8 cellular contexts compared by ENCODE assay signal in the genomic region with DNA sequence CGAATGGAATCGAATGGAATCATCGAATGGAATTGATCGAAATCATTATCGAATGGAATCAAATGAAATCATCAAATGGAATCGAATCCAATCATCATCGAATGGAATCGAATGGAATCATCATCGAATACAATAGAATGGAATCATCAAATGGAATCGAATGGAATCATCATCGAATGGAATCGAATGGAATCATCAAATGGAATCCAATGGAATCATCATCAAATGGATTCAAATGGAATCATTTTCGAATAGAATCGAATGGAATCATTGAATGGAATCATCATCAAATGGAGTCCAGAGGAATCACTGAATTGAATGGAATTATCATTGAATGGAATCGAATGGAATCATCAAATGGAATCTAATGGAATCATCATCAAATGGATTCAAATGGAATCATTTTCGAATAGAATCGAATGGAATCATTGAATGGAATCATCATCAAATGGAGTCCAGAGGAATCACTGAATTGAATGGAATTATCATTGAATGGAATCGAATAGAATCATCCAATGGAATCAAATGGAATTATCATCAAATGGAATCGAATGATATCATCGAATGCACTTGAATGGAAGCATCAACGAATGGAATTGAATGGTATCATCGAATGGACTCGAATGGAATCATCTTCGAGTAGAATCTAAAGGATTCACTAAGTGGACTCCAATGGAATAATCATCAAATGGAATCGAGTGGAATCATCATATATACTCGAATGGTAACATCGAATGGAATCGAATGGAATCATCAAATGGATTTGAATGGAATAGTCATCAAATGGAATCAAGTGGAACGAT.
DNase-seq lines count a peak whose midpoint lies in the region; ATAC-seq lines count a peak whose summit lies in the region.
"Not testable (repeated sequence)": the region's sequence is repeated elsewhere in the genome, so short reads cannot be mapped to it uniquely, and the experiment has no call there.

No MANE protein-coding gene starts in this region.

- in situ Hi-C loops in ACHN (cut with HindIII; ENCODE audit: low pct_ligation_motif_present, low pct_unique_long_range_greater_than_20kb, low sequenced_read_pairs) = not testable (repeated sequence)

- intact Hi-C loops in naive thymus-derived CD4-positive, alpha-beta T cell (cut with micrococcal nuclease) = not testable (repeated sequence)

- H3K27me3 ChIP-seq in naive thymus-derived CD4-positive, alpha-beta T cell (ENCODE audit: control insufficient read depth in 2 of 2, insufficient read depth in 2 of 2, low read length in 2 of 2) = not testable (repeated sequence)

- DNase-seq in ACHN = peak; percentile 59
- peak; percentile 34 for DNase-seq in M059J (ENCODE audit: low read depth)
- peak; percentile 4 for DNase-seq in SW480 (ENCODE audit: low spot score)
- DNase-seq in activated naive CD8-positive, alpha-beta T cell treated with anti-CD3 and anti-CD28 coated beads, Interleukin-2, amount 50 U/mL, for 16 hours (ENCODE audit: low read depth, low spot score) = peak; percentile 42
- peak; percentile 61 for DNase-seq in dedifferentiated amniotic fluid mesenchymal stem cell (ENCODE audit: extremely low spot score)
- DNase-seq in immature natural killer cell = peak; percentile 52 to 60 (median 54)
- peak in 8 of 9 donors; percentile 44 to 69 (median 59) for DNase-seq in naive thymus-derived CD4-positive, alpha-beta T cell
- peak; percentile 33 for DNase-seq in stimulated activated CD4-positive, alpha-beta T cell treated with anti-CD3 and anti-CD28 coated beads, Interleukin-2, amount 100 ng/mL, for 4 hours (ENCODE audit: low read depth)

- H3K27me3 Mint-ChIP-seq in immature natural killer cell (ENCODE audit: low read depth in 3 of 3); naive thymus-derived CD4-positive, alpha-beta T cell: not testable (repeated sequence)

- CTCF ChIA-PET in naive thymus-derived CD4-positive, alpha-beta T cell (lab: Charles Lee) = not testable (repeated sequence)

- H3K9me3 ChIP-seq in naive thymus-derived CD4-positive, alpha-beta T cell (ENCODE audit: control insufficient read depth in 2 of 3, low read length in 3 of 3) = not testable (repeated sequence)

- POLR2A ChIA-PET in naive thymus-derived CD4-positive, alpha-beta T cell (lab: Charles Lee) = not testable (repeated sequence)

- H3K4me3 Mint-ChIP-seq in immature natural killer cell; naive thymus-derived CD4-positive, alpha-beta T cell: not testable (repeated sequence)

- H3K36me3 ChIP-seq in naive thymus-derived CD4-positive, alpha-beta T cell (ENCODE audit: control insufficient read depth in 2 of 3, insufficient read depth in 3 of 3, low read length in 3 of 3) = not testable (repeated sequence)

- not testable (repeated sequence) for ATAC-seq in naive thymus-derived CD4-positive, alpha-beta T cell

- H3K36me3 Mint-ChIP-seq in immature natural killer cell = peaks cover 7 to 13% (median 12%) of the 10 kb centered on the region in 3 donors
- H3K36me3 Mint-ChIP-seq in naive thymus-derived CD4-positive, alpha-beta T cell = peaks cover 0 to 18% (median 12%) of the 10 kb centered on the region in 5 donors

- not testable (repeated sequence) for H3K4me1 Mint-ChIP-seq in immature natural killer cell; naive thymus-derived CD4-positive, alpha-beta T cell

- not testable (repeated sequence) for H3K4me3 ChIP-seq in naive thymus-derived CD4-positive, alpha-beta T cell (ENCODE audit: low read length)

- not testable (repeated sequence) for H3K27ac ChIP-seq in naive thymus-derived CD4-positive, alpha-beta T cell (ENCODE audit: low read depth, low read length)

- H3K9me3 Mint-ChIP-seq in immature natural killer cell = peaks cover 23 to 33% (median 25%) of the 10 kb centered on the region in 6 donors
- H3K9me3 Mint-ChIP-seq in naive thymus-derived CD4-positive, alpha-beta T cell = peaks cover 9 to 31% (median 24%) of the 10 kb centered on the region in 11 donors

- not testable (repeated sequence) for H3K4me1 ChIP-seq in naive thymus-derived CD4-positive, alpha-beta T cell (ENCODE audit: control insufficient read depth in 2 of 2, insufficient read depth in 2 of 2, low read length in 2 of 2)

- not testable (repeated sequence) for H3K27ac Mint-ChIP-seq in immature natural killer cell; naive thymus-derived CD4-positive, alpha-beta T cell

Comparison
In these comparisons a context has a peak if more than half of its experiments do, and no peak if none do; other contexts are left out.
1. DNase-seq: peak in every context shown above with its lines; median percentile 61 in dedifferentiated amniotic fluid mesenchymal stem cell; 59 in ACHN; 59 in naive thymus-derived CD4-positive, alpha-beta T cell; 54 in immature natural killer cell; 42 in activated naive CD8-positive, alpha-beta T cell treated with anti-CD3 and anti-CD28 coated beads, Interleukin-2, amount 50 U/mL, for 16 hours; 34 in M059J; 33 in stimulated activated CD4-positive, alpha-beta T cell treated with anti-CD3 and anti-CD28 coated beads, Interleukin-2, amount 100 ng/mL, for 4 hours; 4 in SW480.